In the genomic region with DNA sequence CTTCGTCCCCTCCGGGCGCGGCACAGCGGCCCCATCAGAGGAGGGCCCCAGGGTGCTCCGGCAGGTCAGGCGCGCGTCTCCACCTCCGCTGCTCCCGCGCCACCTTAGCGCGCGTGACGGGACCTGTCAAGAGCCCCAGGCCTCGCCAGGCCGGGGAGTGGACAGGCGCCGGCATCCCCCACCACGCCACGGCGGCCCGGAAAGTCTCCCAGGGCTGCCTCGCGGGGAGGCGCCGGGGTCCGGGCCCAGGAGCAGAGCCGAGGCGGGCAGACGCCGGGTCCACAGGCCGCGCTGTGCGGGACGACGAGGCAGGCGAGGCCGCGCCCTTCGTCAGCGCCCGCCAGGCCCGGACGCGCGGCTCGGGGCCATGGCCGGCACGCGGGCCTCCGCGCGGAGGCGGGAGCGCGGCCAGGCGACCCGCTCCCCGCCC, we compare ENCODE assay signal across 1 cellular context.
A peak's percentile ranks its signal among the peaks of the same experiment; 100 is the strongest.
TF ChIP-seq lines count a peak whose summit lies in the region.

No MANE protein-coding gene starts in this region.

TF ChIP-seq in HEK293, 187 proteins besides CTCF, POLR2A, EP300 and RAD21 (continued from another document):
- TF ChIP-seq KLF7 (tag by site-specific recombination; IDR thresholded peaks at IDR 0.05; ENCODE audit: borderline replicate concordance) (no peak), YY2 (tag by site-specific recombination; IDR thresholded peaks at IDR 0.05) (0 out of 2 replicates have a peak, but pooled peaks have one; percentile 21), TCF7L2 (IDR thresholded peaks at IDR 0.05; ENCODE audit: borderline replicate concordance, low read depth, low read length) (no peak), ZNF335 (tag by site-specific recombination; conservative IDR thresholded peaks at IDR 0.05) (peak; percentile 71), ZBTB21 (tag by site-specific recombination; IDR thresholded peaks at IDR 0.05) (no peak), ZNF341 (tag by site-specific recombination; IDR thresholded peaks at IDR 0.05; ENCODE audit: low read depth) (peak; percentile 70; the same call in 1 of the 2 replicates)
- TF ChIP-seq, protein P1, sequence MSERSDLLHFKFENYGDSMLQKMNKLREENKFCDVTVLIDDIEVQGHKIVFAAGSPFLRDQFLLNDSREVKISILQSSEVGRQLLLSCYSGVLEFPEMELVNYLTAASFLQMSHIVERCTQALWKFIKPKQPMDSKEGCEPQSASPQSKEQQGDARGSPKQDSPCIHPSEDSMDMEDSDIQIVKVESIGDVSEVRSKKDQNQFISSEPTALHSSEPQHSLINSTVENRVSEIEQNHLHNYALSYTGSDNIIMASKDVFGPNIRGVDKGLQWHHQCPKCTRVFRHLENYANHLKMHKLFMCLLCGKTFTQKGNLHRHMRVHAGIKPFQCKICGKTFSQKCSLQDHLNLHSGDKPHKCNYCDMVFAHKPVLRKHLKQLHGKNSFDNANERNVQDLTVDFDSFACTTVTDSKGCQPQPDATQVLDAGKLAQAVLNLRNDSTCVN (tag by site-specific recombination; optimal IDR thresholded peaks at IDR 0.05), result peak; percentile 54
TF ChIP-seq in HEK293: peak in this region for 14.
